ENCODE assay signal across 8 cellular contexts in genomic region chr10:17026686-17027485, GRCh38.
DNase-seq lines count a peak whose midpoint lies in the region; ATAC-seq and TF ChIP-seq lines count a peak whose summit lies in the region.

No MANE protein-coding gene starts in this region.

- H3K4me3 ChIP-seq in mesenchymal stem cell (ENCODE audit: insufficient read depth in 1 of 2, low read depth in 1 of 2, low read length in 2 of 2), result no peak overlapping the region
- no peak overlapping the region for H3K4me3 ChIP-seq in hepatocyte
- no peak overlapping the region for H3K4me3 ChIP-seq in ovary

- H3K27ac ChIP-seq in mesenchymal stem cell (ENCODE audit: low read length, poor library complexity, severe bottlenecking) (no peak overlapping the region), hepatocyte (no peak overlapping the region), ovary (no peak overlapping the region)

- H2BK120ac ChIP-seq in mesenchymal stem cell (ENCODE audit: low read depth, low read length), result peak overlapping the region; percentile 93

- WGBS in mesenchymal stem cell, result 89% methylated on average over 1 of the region's 6 CpGs
- 97% methylated on average over 6 of the region's 6 CpGs for WGBS in hepatocyte (ENCODE audit: low lambda C conversion rate, missing lambda C conversion rate)
- 91 to 97% (median 94%) methylated on average over 6 of the region's 6 CpGs for WGBS in ovary, 3 donors

- no peak for TF ChIP-seq POLR2A in ovary (IDR thresholded peaks at IDR 0.05)

- no peaks in the 10 kb centered on the region for H3K9me2 ChIP-seq in hepatocyte (replicated peaks; ENCODE audit: insufficient read depth)

- H3K4me1 ChIP-seq in mesenchymal stem cell (ENCODE audit: control insufficient read depth, insufficient read depth, low read depth, low read length) (peaks cover 8% of the 10 kb centered on the region), hepatocyte (ENCODE audit: insufficient read depth) (peaks cover 9% of the 10 kb centered on the region), ovary (ENCODE audit: insufficient read depth) (peaks cover 13% of the 10 kb centered on the region)

- intact Hi-C loops in ovary (cut with DNase I), result no loop called here

- H2BK15ac ChIP-seq in mesenchymal stem cell (ENCODE audit: low read depth, poor library complexity, severe bottlenecking), result peak overlapping the region; percentile 85

- H3K27me3 ChIP-seq in mesenchymal stem cell (ENCODE audit: control insufficient read depth in 1 of 2, insufficient read depth in 1 of 2, low read length in 2 of 2) (no peaks in the 10 kb centered on the region), hepatocyte (no peaks in the 10 kb centered on the region), ovary (no peaks in the 10 kb centered on the region)

- no peak for TF ChIP-seq EP300 in ovary (IDR thresholded peaks at IDR 0.05)

- peaks cover 87% of the 10 kb centered on the region for H3K4me1 Mint-ChIP-seq in activated T-cell treated with anti-CD3 and anti-CD28 coated beads, Interleukin-2, amount 50 U/mL, for 4 hours (ENCODE audit: low read depth)

- peak overlapping the region in 1 of 2 experiments; percentile 5 for H3K14ac ChIP-seq in mesenchymal stem cell (ENCODE audit: low read length in 2 of 2)

- H2BK5ac ChIP-seq in mesenchymal stem cell (ENCODE audit: low read depth, low read length, poor library complexity, severe bottlenecking), result no peak overlapping the region

- H2AK5ac ChIP-seq in mesenchymal stem cell (ENCODE audit: low read length, severe bottlenecking), result peak overlapping the region; percentile 50

- H2AFZ ChIP-seq in mesenchymal stem cell (ENCODE audit: low read depth, low read length), result no peak overlapping the region
- H2AFZ ChIP-seq in hepatocyte, result no peak overlapping the region

- H4K20me1 ChIP-seq in hepatocyte (ENCODE audit: insufficient read depth, poor library complexity, severe bottlenecking), result no peaks in the 10 kb centered on the region

- peak overlapping the region; percentile 76 to 100 for H2BK12ac ChIP-seq in mesenchymal stem cell (ENCODE audit: low read length in 2 of 2)

- peak overlapping the region; percentile 93 for H4K91ac ChIP-seq in mesenchymal stem cell (ENCODE audit: low read length)

- peak; percentile 62 for DNase-seq in activated T-cell treated with anti-CD3 and anti-CD28 coated beads, Interleukin-2, amount 50 U/mL, for 4 hours
- DNase-seq in mesenchymal stem cell (peak; percentile 21), omental fat pad (ENCODE audit: low spot score) (no peak), hepatocyte (ENCODE audit: low spot score) (no peak), amygdala (lab: John Stamatoyannopoulos, UW) (no peak), ovary (no peak)

- peak overlapping the region; percentile 83 for H4K8ac ChIP-seq in mesenchymal stem cell (ENCODE audit: low read length)

- H3K79me1 ChIP-seq in mesenchymal stem cell (replicated peaks; ENCODE audit: low read length, poor library complexity, severe bottlenecking), result no peaks in the 10 kb centered on the region

- H3K27me3 Mint-ChIP-seq in activated T-cell treated with anti-CD3 and anti-CD28 coated beads, Interleukin-2, amount 50 U/mL, for 4 hours (ENCODE audit: low read depth), result no peaks in the 10 kb centered on the region

- peak overlapping the region; percentile 80 to 81 for H3K18ac ChIP-seq in mesenchymal stem cell (ENCODE audit: low read depth in 1 of 2, low read length in 2 of 2)

- H3K9me3 ChIP-seq in mesenchymal stem cell (ENCODE audit: control insufficient read depth, low read length), result no peaks in the 10 kb centered on the region
- no peaks in the 10 kb centered on the region for H3K9me3 ChIP-seq in hepatocyte (ENCODE audit: low read depth)
- no peaks in the 10 kb centered on the region for H3K9me3 ChIP-seq in ovary

- peak overlapping the region; percentile 94 for H3K9ac ChIP-seq in mesenchymal stem cell (ENCODE audit: low read length)

- no peak for TF ChIP-seq CTCF in omental fat pad (IDR thresholded peaks at IDR 0.05)
- TF ChIP-seq CTCF in hepatocyte (IDR thresholded peaks at IDR 0.05; ENCODE audit: poor library complexity), result no peak
- no peak for TF ChIP-seq CTCF in ovary (IDR thresholded peaks at IDR 0.05)

- H3K36me3 ChIP-seq in mesenchymal stem cell (ENCODE audit: control insufficient read depth in 1 of 2, insufficient read depth in 2 of 2, low read depth in 1 of 2, low read length in 2 of 2) (no peaks in the 10 kb centered on the region), hepatocyte (replicated peaks; ENCODE audit: insufficient read depth, low read depth) (no peaks in the 10 kb centered on the region), ovary (no peaks in the 10 kb centered on the region)

- no peaks in the 10 kb centered on the region for H3K79me2 ChIP-seq in hepatocyte

- H3K4me2 ChIP-seq in mesenchymal stem cell (ENCODE audit: low read length, poor library complexity, severe bottlenecking) (no peak overlapping the region), hepatocyte (no peak overlapping the region)

- H3K36me3 Mint-ChIP-seq in activated T-cell treated with anti-CD3 and anti-CD28 coated beads, Interleukin-2, amount 50 U/mL, for 4 hours (ENCODE audit: insufficient read depth), result no peaks in the 10 kb centered on the region

- H3K23ac ChIP-seq in mesenchymal stem cell (ENCODE audit: low read length in 2 of 2), result no peak overlapping the region

- H3K4ac ChIP-seq in mesenchymal stem cell (ENCODE audit: low read depth in 1 of 2, low read length in 2 of 2), result peak overlapping the region in 1 of 2 experiments; percentile 66

- no peaks in the 10 kb centered on the region for H3K9me3 Mint-ChIP-seq in activated T-cell treated with anti-CD3 and anti-CD28 coated beads, Interleukin-2, amount 50 U/mL, for 4 hours

- peak; percentile 45 for ATAC-seq in GM19397 (IDR thresholded peaks at IDR 0.05; ENCODE audit: unreplicated experiment)
- ATAC-seq in HG03565 (IDR thresholded peaks at IDR 0.05; ENCODE audit: unreplicated experiment), result peak; percentile 55
- peak; percentile 55 to 59 for ATAC-seq in activated T-cell treated with anti-CD3 and anti-CD28 coated beads, Interleukin-2, amount 50 U/mL, for 4 hours
- ATAC-seq in omental fat pad (ENCODE audit: low FRiP score), result no peak

- H3K4me3 Mint-ChIP-seq in activated T-cell treated with anti-CD3 and anti-CD28 coated beads, Interleukin-2, amount 50 U/mL, for 4 hours, result peak overlapping the region; percentile 36

Comparison
In these comparisons a context has a peak if more than half of its experiments do, and no peak if none do; other contexts are left out.
1. DNase-seq: peak in activated T-cell treated with anti-CD3 and anti-CD28 coated beads, Interleukin-2, amount 50 U/mL, for 4 hours (single experiment) and mesenchymal stem cell (single experiment); none in omental fat pad (single experiment), hepatocyte (single experiment), amygdala (0 of 56) and ovary (0 of 5).